In the genomic region with DNA sequence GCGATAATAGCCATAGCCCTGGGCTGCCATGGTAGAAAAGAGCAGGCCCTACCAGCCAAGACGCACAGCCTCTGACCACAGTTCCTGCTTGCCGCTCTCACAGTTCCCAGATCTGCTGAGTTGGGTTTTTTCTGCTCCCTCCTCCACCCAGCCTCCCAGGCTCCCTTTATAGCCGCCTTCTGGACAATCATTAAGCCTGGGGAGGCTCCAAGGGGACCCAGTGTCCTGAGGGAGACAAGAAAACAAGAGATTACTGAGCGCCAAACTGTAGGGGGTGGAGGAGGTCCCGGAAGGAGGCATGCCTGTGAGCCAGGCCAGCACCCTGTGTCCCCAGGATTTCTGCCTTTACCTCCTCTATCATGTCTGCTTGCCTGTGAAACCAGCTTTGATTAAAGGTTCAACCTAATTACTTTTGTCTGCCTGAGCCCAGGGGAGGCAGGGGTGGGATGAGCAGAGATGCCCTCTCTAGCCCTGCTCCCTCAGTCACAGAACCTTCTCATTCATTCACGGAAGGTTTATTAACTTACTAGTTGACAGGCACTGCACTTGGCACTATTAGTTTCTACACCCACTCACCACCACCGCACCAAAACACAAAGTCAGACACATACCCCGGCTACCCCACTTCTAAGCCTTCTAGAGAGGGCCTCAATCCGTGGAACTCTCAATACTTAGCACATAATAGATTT, we compare ENCODE assay signal across 1 cellular context.
TF ChIP-seq lines count a peak whose summit lies in the region.

No MANE protein-coding gene starts in this region.

TF ChIP-seq in HepG2, 621 proteins besides CTCF, POLR2A, EP300 and RAD21 (continued from another document):
- no peak for TF ChIP-seq SOX6 (IDR thresholded peaks at IDR 0.05)
- TF ChIP-seq SOX6 (CRISPR knock-in tag; IDR thresholded peaks at IDR 0.05) = peak; percentile 37; the same call in 1 of the 2 replicates
- TF ChIP-seq PHF21A (CRISPR knock-in tag; IDR thresholded peaks at IDR 0.05) = peak; percentile 66
- TF ChIP-seq ELF1 (CRISPR knock-in tag; IDR thresholded peaks at IDR 0.05) = 0 out of 2 replicates have a peak, but pooled peaks have one; percentile 47
- no peak for TF ChIP-seq FOXJ3 (CRISPR knock-in tag; IDR thresholded peaks at IDR 0.05; ENCODE audit: borderline replicate concordance)
- TF ChIP-seq, protein P1, sequence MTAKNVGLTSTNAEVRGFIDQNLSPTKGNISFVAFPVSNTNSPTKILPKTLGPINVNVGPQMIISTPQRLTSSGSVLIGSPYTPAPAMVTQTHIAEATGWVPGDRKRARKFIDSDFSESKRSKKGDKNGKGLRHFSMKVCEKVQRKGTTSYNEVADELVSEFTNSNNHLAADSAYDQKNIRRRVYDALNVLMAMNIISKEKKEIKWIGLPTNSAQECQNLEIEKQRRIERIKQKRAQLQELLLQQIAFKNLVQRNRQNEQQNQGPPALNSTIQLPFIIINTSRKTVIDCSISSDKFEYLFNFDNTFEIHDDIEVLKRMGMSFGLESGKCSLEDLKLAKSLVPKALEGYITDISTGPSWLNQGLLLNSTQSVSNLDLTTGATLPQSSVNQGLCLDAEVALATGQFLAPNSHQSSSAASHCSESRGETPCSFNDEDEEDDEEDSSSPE (CRISPR knock-in tag; IDR thresholded peaks at IDR 0.05) = peak; percentile 82
- peak; percentile 70; the same call in 1 of the 2 replicates for TF ChIP-seq NR2F2 (IDR thresholded peaks at IDR 0.05; ENCODE audit: borderline replicate concordance, low read depth)
- peak; percentile 27; the same call in 1 of the 3 replicates for TF ChIP-seq MXI1 (IDR thresholded peaks at IDR 0.05; ENCODE audit: borderline replicate concordance, low read depth, low read length)
- TF ChIP-seq HNF1A (IDR thresholded peaks at IDR 0.05; ENCODE audit: low read depth) = peak; percentile 98
- TF ChIP-seq HNF1A (CRISPR knock-in tag; IDR thresholded peaks at IDR 0.05; ENCODE audit: borderline replicate concordance) = peak; percentile 98
- peak; percentile 23; the same call in 1 of the 2 replicates for TF ChIP-seq DMAP1 (CRISPR knock-in tag; IDR thresholded peaks at IDR 0.05)
- TF ChIP-seq PPARG (CRISPR knock-in tag; conservative IDR thresholded peaks at IDR 0.05) = peak; percentile 66; the same call in 1 of the 2 replicates
- peak; percentile 76 for TF ChIP-seq ZFX (CRISPR knock-in tag; IDR thresholded peaks at IDR 0.05; ENCODE audit: low read depth)
- TF ChIP-seq MYPOP (CRISPR knock-in tag; IDR thresholded peaks at IDR 0.05) = peak; percentile 66; the same call in 1 of the 2 replicates
- TF ChIP-seq PTBP1 (IDR thresholded peaks at IDR 0.05; ENCODE audit: low read depth, low read length, poor library complexity, severe bottlenecking) = no peak
